In genomic region chr13:26184791-26185250, GRCh38 we compare ENCODE assay signal across 8 cellular contexts.
A peak's percentile ranks its signal among the peaks of the same experiment; 100 is the strongest.
DNase-seq lines count a peak whose midpoint lies in the region; FAIRE-seq and TF ChIP-seq lines count a peak whose summit lies in the region.

No MANE protein-coding gene starts in this region.

- in situ Hi-C loops in astrocyte of the cerebellum (cut with HindIII; ENCODE audit: low sequenced_read_pairs), result loop anchor here (10.0 to 25.0 kb wide), 2 partner anchors 510 to 727 kb away; no protein-coding TSS in a partner anchor

- no peak for TF ChIP-seq POLR2A in H54 (IDR thresholded peaks at IDR 0.05; ENCODE audit: low read depth, low read length)

- H3K4me1 ChIP-seq in iPS DF 6.9 (ENCODE audit: control insufficient read depth, insufficient read depth, low read length), result peaks cover 2% of the 10 kb centered on the region; the same call in 1 of the 2 replicates

- no peaks in the 10 kb centered on the region for H3K36me3 ChIP-seq in iPS DF 6.9 (ENCODE audit: control insufficient read depth, insufficient read depth, low read length)

- DNase-seq in DMS114 treated with DMSO at 0.1 percent for 48 hours (lab: John Stamatoyannopoulos, UW; ENCODE audit: unreplicated experiment) (peak; percentile 55), H54 (ENCODE audit: insufficient read length, low spot score) (peak; percentile 18), NCI-H1930 (lab: John Stamatoyannopoulos, UW) (peak; percentile 35 to 66), T-helper 9 cell (peak; percentile 59), astrocyte of the cerebellum (ENCODE audit: low read depth) (peak; percentile 40), iPS DF 6.9 (ENCODE audit: low read depth, low spot score) (peak; percentile 22), 8988T (no peak)
- peak; percentile 24 to 65 (median 49) for DNase-seq in stimulated activated CD4-positive, alpha-beta T cell treated with anti-CD3 and anti-CD28 coated beads, Interleukin-12 subunit alpha, Interleukin-12 subunit beta, amount 100 ng/mL, for 48 hours (ENCODE audit: low read depth in 2 of 3, low spot score in 1 of 3)

- no peaks in the 10 kb centered on the region for H3K9me3 ChIP-seq in iPS DF 6.9 (ENCODE audit: control insufficient read depth, insufficient read depth, low read length)

- H3K27me3 ChIP-seq in iPS DF 6.9 (ENCODE audit: control insufficient read depth, insufficient read depth, low read length), result no peaks in the 10 kb centered on the region

- WGBS in iPS DF 6.9 (ENCODE audit: insufficient coverage, insufficient read length), result no CpG with 5 or more reads among the region's 8 CpGs

- H3K4me3 ChIP-seq in astrocyte of the cerebellum (ENCODE audit: low read depth, low read length) (no peak overlapping the region), iPS DF 6.9 (ENCODE audit: low read length) (no peak overlapping the region)

- no peak overlapping the region for H3K27ac ChIP-seq in iPS DF 6.9 (ENCODE audit: low read length)

- peak; percentile 95 for TF ChIP-seq CTCF in astrocyte of the cerebellum (IDR thresholded peaks at IDR 0.05; ENCODE audit: low read depth, low read length, missing control alignments)

- peak; percentile 23 for FAIRE-seq in H54 (lab: Jason Lieb, UNC)
